2 cellular contexts compared by ENCODE assay signal in the genomic region with DNA sequence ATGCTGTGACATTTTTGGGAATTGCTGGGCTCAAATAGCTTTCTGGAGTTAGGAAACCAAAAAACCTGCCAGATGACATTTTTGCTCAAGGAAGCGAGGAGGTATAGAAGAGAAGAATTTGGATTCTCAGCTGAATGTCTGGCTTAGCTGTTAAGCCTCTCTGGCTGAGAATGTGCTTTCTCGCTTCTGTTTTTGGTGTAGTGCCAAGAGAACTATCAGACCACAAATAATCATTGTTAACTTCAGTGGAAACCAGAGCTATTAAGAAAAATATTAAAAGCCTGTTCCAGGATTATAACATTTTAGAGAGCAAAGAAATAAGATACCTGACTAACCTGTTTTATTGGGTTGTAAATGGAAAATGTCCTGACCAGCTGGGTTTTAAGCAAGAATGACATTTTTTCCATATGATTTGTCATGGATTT.
TF ChIP-seq lines count a peak whose summit lies in the region.

No MANE protein-coding gene starts in this region.

TF ChIP-seq in Ishikawa, 13 proteins besides CTCF, POLR2A, EP300 and RAD21 (continued from another document):
- TF ChIP-seq TCF12 (IDR thresholded peaks at IDR 0.05; ENCODE audit: low read depth): peak; percentile 89
- peak; percentile 59; the same call in 1 of the 2 replicates for TF ChIP-seq CEBPB (IDR thresholded peaks at IDR 0.05)
- no peak for TF ChIP-seq TAF1 (IDR thresholded peaks at IDR 0.05; ENCODE audit: low read depth)
- TF ChIP-seq CREB1 (IDR thresholded peaks at IDR 0.05; ENCODE audit: low read depth): 0 out of 2 replicates have a peak, but pooled peaks have one; percentile 12
- peak; percentile 91 for TF ChIP-seq TEAD4 (IDR thresholded peaks at IDR 0.05)
- TF ChIP-seq ZBTB7A (IDR thresholded peaks at IDR 0.05; ENCODE audit: low read depth): no peak

TF ChIP-seq in WTC11, 78 proteins besides CTCF, POLR2A, EP300 and RAD21 (continued from another document):
- TF ChIP-seq, protein P1, sequence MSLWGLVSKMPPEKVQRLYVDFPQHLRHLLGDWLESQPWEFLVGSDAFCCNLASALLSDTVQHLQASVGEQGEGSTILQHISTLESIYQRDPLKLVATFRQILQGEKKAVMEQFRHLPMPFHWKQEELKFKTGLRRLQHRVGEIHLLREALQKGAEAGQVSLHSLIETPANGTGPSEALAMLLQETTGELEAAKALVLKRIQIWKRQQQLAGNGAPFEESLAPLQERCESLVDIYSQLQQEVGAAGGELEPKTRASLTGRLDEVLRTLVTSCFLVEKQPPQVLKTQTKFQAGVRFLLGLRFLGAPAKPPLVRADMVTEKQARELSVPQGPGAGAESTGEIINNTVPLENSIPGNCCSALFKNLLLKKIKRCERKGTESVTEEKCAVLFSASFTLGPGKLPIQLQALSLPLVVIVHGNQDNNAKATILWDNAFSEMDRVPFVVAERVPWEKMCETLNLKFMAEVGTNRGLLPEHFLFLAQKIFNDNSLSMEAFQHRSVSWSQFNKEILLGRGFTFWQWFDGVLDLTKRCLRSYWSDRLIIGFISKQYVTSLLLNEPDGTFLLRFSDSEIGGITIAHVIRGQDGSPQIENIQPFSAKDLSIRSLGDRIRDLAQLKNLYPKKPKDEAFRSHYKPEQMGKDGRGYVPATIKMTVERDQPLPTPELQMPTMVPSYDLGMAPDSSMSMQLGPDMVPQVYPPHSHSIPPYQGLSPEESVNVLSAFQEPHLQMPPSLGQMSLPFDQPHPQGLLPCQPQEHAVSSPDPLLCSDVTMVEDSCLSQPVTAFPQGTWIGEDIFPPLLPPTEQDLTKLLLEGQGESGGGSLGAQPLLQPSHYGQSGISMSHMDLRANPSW (CRISPR knock-in tag; conservative IDR thresholded peaks at IDR 0.05; ENCODE audit: low read depth): no peak
- no peak for TF ChIP-seq TP53 (CRISPR knock-in tag; IDR thresholded peaks at IDR 0.05)
- TF ChIP-seq SOX15 (CRISPR knock-in tag; IDR thresholded peaks at IDR 0.05): no peak
- TF ChIP-seq, protein P2, sequence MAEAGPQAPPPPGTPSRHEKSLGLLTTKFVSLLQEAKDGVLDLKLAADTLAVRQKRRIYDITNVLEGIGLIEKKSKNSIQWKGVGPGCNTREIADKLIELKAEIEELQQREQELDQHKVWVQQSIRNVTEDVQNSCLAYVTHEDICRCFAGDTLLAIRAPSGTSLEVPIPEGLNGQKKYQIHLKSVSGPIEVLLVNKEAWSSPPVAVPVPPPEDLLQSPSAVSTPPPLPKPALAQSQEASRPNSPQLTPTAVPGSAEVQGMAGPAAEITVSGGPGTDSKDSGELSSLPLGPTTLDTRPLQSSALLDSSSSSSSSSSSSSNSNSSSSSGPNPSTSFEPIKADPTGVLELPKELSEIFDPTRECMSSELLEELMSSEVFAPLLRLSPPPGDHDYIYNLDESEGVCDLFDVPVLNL (CRISPR knock-in tag; IDR thresholded peaks at IDR 0.05; ENCODE audit: borderline replicate concordance, low read depth): no peak
- TF ChIP-seq NFYB (CRISPR knock-in tag; conservative IDR thresholded peaks at IDR 0.05; ENCODE audit: low read depth): no peak
- no peak for TF ChIP-seq CREM (CRISPR knock-in tag; IDR thresholded peaks at IDR 0.05)
- TF ChIP-seq, protein P3, sequence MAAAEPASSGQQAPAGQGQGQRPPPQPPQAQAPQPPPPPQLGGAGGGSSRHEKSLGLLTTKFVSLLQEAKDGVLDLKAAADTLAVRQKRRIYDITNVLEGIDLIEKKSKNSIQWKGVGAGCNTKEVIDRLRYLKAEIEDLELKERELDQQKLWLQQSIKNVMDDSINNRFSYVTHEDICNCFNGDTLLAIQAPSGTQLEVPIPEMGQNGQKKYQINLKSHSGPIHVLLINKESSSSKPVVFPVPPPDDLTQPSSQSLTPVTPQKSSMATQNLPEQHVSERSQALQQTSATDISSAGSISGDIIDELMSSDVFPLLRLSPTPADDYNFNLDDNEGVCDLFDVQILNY (CRISPR knock-in tag; IDR thresholded peaks at IDR 0.05): no peak
- no peak for TF ChIP-seq ZNF423 (CRISPR knock-in tag; IDR thresholded peaks at IDR 0.05)
- TF ChIP-seq, protein P4, sequence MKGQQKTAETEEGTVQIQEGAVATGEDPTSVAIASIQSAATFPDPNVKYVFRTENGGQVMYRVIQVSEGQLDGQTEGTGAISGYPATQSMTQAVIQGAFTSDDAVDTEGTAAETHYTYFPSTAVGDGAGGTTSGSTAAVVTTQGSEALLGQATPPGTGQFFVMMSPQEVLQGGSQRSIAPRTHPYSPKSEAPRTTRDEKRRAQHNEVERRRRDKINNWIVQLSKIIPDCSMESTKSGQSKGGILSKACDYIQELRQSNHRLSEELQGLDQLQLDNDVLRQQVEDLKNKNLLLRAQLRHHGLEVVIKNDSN (CRISPR knock-in tag; IDR thresholded peaks at IDR 0.05): no peak
TF ChIP-seq in WTC11: peak in this region for 0.
